Comparison of ENCODE assay signal across 9 cellular contexts in genomic region chr22:38214248-38215056, GRCh38. TPM values are rescaled to one million over a fixed set of nuclear protein-coding genes. Genes with fewer than 3 reads are reported as not detected.
A peak's percentile ranks its signal among the peaks of the same experiment; 100 is the strongest.
DNase-seq lines count a peak whose midpoint lies in the region; ATAC-seq and TF ChIP-seq lines count a peak whose summit lies in the region.
"Had no signal": no experiment of that assay in that cellular context is flagged by ENCODE, and none has a peak within 500 bp of the region (broad histone marks: within the 10 kb centered on the region; RNA-seq: fewer than 3 reads in every experiment).

No MANE protein-coding gene starts in this region.

- DNase-seq in Caco-2: peak in 1 of 2 experiments; percentile 29
- peak; percentile 56 for DNase-seq in activated T-cell treated with anti-CD3 and anti-CD28 coated beads for 48 hours (ENCODE audit: low read depth)
- DNase-seq in fibroblast of gingiva (ENCODE audit: low read depth): peak; percentile 69
- peak; percentile 70 for DNase-seq in neuronal stem cell (ENCODE audit: low spot score)
- DNase-seq in tibial artery: peak; percentile 55 to 87
- DNase-seq in DMS114 treated with DMSO at 0.1 percent for 48 hours (lab: John Stamatoyannopoulos, UW; ENCODE audit: unreplicated experiment): no peak

- no peak overlapping the region for H2BK5ac ChIP-seq in neuronal stem cell (ENCODE audit: low read length)

- no peak for ATAC-seq in GM18520 (IDR thresholded peaks at IDR 0.05; ENCODE audit: unreplicated experiment)

- H3K9me3 Mint-ChIP-seq in Caco-2 (ENCODE audit: unreplicated experiment) (no peaks in the 10 kb centered on the region), IgD-negative memory B cell (no peaks in the 10 kb centered on the region)

- H2AFZ ChIP-seq in neuronal stem cell (ENCODE audit: low read length): no peak overlapping the region

- H3K4me1 Mint-ChIP-seq in Caco-2 (ENCODE audit: low read depth, unreplicated experiment): peaks cover 5% of the 10 kb centered on the region
- peaks cover 0 to 16% (median 9%) of the 10 kb centered on the region in 3 donors for H3K4me1 Mint-ChIP-seq in IgD-negative memory B cell

- no peak overlapping the region for H3K27ac ChIP-seq in neuronal stem cell (replicated peaks; ENCODE audit: low read length)
- peak overlapping the region; percentile 33 to 64 for H3K27ac ChIP-seq in tibial artery
- H3K27ac ChIP-seq: HL-60 had no signal

- H2BK12ac ChIP-seq in neuronal stem cell (ENCODE audit: low read length): no peak overlapping the region

- no TSS peak for BruUV-seq in Caco-2 (replicated peaks; lab: Mats Ljungman, UMichigan)

- no peak overlapping the region for H2BK120ac ChIP-seq in neuronal stem cell (ENCODE audit: low read depth, low read length)

- H3K4me3 ChIP-seq in Caco-2 (ENCODE audit: low read depth, low read length): no peak overlapping the region
- H3K4me3 ChIP-seq in neuronal stem cell (ENCODE audit: low read length in 2 of 2): peak overlapping the region in 1 of 2 donors; percentile 74
- H3K4me3 ChIP-seq in tibial artery: peak overlapping the region; percentile 30 to 36

- H3K36me3 Mint-ChIP-seq in Caco-2 (ENCODE audit: insufficient read depth, unreplicated experiment) (peaks cover 37% of the 10 kb centered on the region), IgD-negative memory B cell (no peaks in the 10 kb centered on the region)

- TF ChIP-seq CTCF in Caco-2 (IDR thresholded peaks at IDR 0.05; ENCODE audit: insufficient read depth in 1 of 2, low read depth in 1 of 2, low read length in 1 of 2, severe bottlenecking in 1 of 2, unreplicated experiment in 1 of 2) (no peak), tibial artery (IDR thresholded peaks at IDR 0.05) (peak; percentile 23 to 29)

- H3K18ac ChIP-seq in neuronal stem cell (ENCODE audit: low read length): peak overlapping the region; percentile 94

- no peak overlapping the region for H4K8ac ChIP-seq in neuronal stem cell (ENCODE audit: low read depth, low read length)

- H2BK15ac ChIP-seq in neuronal stem cell (ENCODE audit: low read length): peak overlapping the region; percentile 89

- H3K4me3 Mint-ChIP-seq in Caco-2 (ENCODE audit: unreplicated experiment) (no peak overlapping the region), IgD-negative memory B cell (peak overlapping the region; percentile 72 to 88 (median 84))

- H3K27ac Mint-ChIP-seq in Caco-2 (ENCODE audit: unreplicated experiment): peak overlapping the region; percentile 41
- peak overlapping the region in 1 of 3 donors; percentile 35 for H3K27ac Mint-ChIP-seq in IgD-negative memory B cell

- no peaks in the 10 kb centered on the region for H3K79me1 ChIP-seq in neuronal stem cell (ENCODE audit: low read depth, low read length)

- H3K4me2 ChIP-seq in neuronal stem cell (ENCODE audit: insufficient read depth, low read length, poor library complexity, severe bottlenecking): peak overlapping the region; percentile 67

- H3K23ac ChIP-seq in neuronal stem cell (ENCODE audit: low read depth, low read length, poor library complexity): peak overlapping the region; percentile 82

- peak overlapping the region; percentile 60 for H2AK5ac ChIP-seq in neuronal stem cell (ENCODE audit: low read depth, low read length)

- peaks cover 17% of the 10 kb centered on the region for H3K4me1 ChIP-seq in Caco-2
- H3K4me1 ChIP-seq in neuronal stem cell (ENCODE audit: control insufficient read depth in 2 of 2, insufficient read depth in 1 of 2, low read depth in 1 of 2, low read length in 2 of 2): peaks cover 7 to 25% of the 10 kb centered on the region in 2 donors
- H3K4me1 ChIP-seq in tibial artery: peaks cover 10 to 39% (median 37%) of the 10 kb centered on the region in 4 donors

- peak overlapping the region; percentile 89 for H3K9ac ChIP-seq in neuronal stem cell (ENCODE audit: low read depth, low read length, poor library complexity)

- H3K36me3 ChIP-seq in Caco-2 (ENCODE audit: control insufficient read depth, insufficient read depth, low read length) (0 out of 2 replicates have a peak, but pooled peaks cover 1% of the 10 kb centered on the region), neuronal stem cell (replicated peaks in 1 of 2; ENCODE audit: control insufficient read depth in 2 of 2, insufficient read depth in 2 of 2, low read length in 2 of 2) (peaks cover 2 to 38% of the 10 kb centered on the region in 2 donors), tibial artery (peaks cover 0 to 22% (median 8%) of the 10 kb centered on the region in 3 donors)

- peak overlapping the region; percentile 72 for H3K14ac ChIP-seq in neuronal stem cell (ENCODE audit: low read length)

- no peaks in the 10 kb centered on the region for H3K9me3 ChIP-seq in Caco-2
- no peaks in the 10 kb centered on the region for H3K9me3 ChIP-seq in neuronal stem cell (replicated peaks in 1 of 2; ENCODE audit: control insufficient read depth in 2 of 2, insufficient read depth in 1 of 2, low read depth in 1 of 2, low read length in 2 of 2)
- no peaks in the 10 kb centered on the region for H3K9me3 ChIP-seq in tibial artery

- WGBS in neuronal stem cell (ENCODE audit: extremely low coverage in 2 of 2, insufficient read length in 2 of 2, insufficient replicate concordance in 1 of 2), 2 donors: no CpG with 5 or more reads among the region's 85 CpGs

- no peak overlapping the region for H3K4ac ChIP-seq in neuronal stem cell (ENCODE audit: low read length)

- no peak overlapping the region for H4K91ac ChIP-seq in neuronal stem cell (ENCODE audit: low read depth, low read length, poor library complexity)

- no peaks in the 10 kb centered on the region for H3K27me3 ChIP-seq in Caco-2 (replicated peaks; ENCODE audit: control insufficient read depth, insufficient read depth, low read length)
- peaks cover 0 to 13% (median 0%) of the 10 kb centered on the region in 3 experiments for H3K27me3 ChIP-seq in neuronal stem cell (ENCODE audit: control insufficient read depth in 3 of 3, insufficient read depth in 3 of 3, low read depth in 1 of 3, low read length in 3 of 3)
- H3K27me3 ChIP-seq in tibial artery: no peaks in the 10 kb centered on the region

- intact Hi-C loops in Caco-2 (cut with micrococcal nuclease; ENCODE audit: unreplicated experiment) (loop anchor here (5.0 to 10.0 kb wide), 2 partner anchors 32 to 100 kb away; partner anchors contain the start of genes BAIAP2L2 and PLA2G6), tibial artery (cut with DNase I; ENCODE audit: low total_unique reads) (no loop called here)

- CTCF ChIA-PET in Caco-2 (lab: Charles Lee): no interaction called here

- POLR2A ChIA-PET in Caco-2 (lab: Charles Lee): no interaction called here

- H3K27me3 Mint-ChIP-seq in Caco-2 (ENCODE audit: insufficient read depth, unreplicated experiment) (no peaks in the 10 kb centered on the region), IgD-negative memory B cell (no peaks in the 10 kb centered on the region)

RNA-seq across cellular contexts. Expression of gene MAFF, which starts 12.7 kb away (rescaled TPM):
- total RNA-seq in Caco-2 (2022): 6.8 and 9.0 TPM in 2 replicates
- 1.5 TPM for polyA plus RNA-seq in IgD-negative memory B cell
- polyA plus RNA-seq in neuronal stem cell (2013, experiment 1 of 2): 4.0 TPM
- polyA plus RNA-seq in neuronal stem cell (2013, experiment 2 of 2): 4.3 TPM

RNA-seq across cellular contexts. Expression of gene PLA2G6, which starts 32.8 kb away (rescaled TPM):
- total RNA-seq in Caco-2 (2022): 18.7 and 19.2 TPM in 2 replicates
- 3.0 TPM for polyA plus RNA-seq in IgD-negative memory B cell
- polyA plus RNA-seq in neuronal stem cell (2013, experiment 1 of 2): 10.9 TPM
- polyA plus RNA-seq in neuronal stem cell (2013, experiment 2 of 2): 11.4 TPM

RNA-seq across cellular contexts. Expression of gene TMEM184B, which starts 58.4 kb away (rescaled TPM):
- total RNA-seq in Caco-2 (2022): 52.4 and 53.3 TPM in 2 replicates
- 5.9 TPM for polyA plus RNA-seq in IgD-negative memory B cell
- polyA plus RNA-seq in neuronal stem cell (2013, experiment 1 of 2): 50.9 TPM
- 51.3 TPM for polyA plus RNA-seq in neuronal stem cell (2013, experiment 2 of 2)

Comparison
In these comparisons a context has a peak if more than half of its experiments do, and no peak if none do; other contexts are left out.
1. CTCF ChIP-seq: peak in tibial artery (2 of 2); none in Caco-2 (0 of 2).